ENCODE assay signal across 9 cellular contexts in the genomic region with DNA sequence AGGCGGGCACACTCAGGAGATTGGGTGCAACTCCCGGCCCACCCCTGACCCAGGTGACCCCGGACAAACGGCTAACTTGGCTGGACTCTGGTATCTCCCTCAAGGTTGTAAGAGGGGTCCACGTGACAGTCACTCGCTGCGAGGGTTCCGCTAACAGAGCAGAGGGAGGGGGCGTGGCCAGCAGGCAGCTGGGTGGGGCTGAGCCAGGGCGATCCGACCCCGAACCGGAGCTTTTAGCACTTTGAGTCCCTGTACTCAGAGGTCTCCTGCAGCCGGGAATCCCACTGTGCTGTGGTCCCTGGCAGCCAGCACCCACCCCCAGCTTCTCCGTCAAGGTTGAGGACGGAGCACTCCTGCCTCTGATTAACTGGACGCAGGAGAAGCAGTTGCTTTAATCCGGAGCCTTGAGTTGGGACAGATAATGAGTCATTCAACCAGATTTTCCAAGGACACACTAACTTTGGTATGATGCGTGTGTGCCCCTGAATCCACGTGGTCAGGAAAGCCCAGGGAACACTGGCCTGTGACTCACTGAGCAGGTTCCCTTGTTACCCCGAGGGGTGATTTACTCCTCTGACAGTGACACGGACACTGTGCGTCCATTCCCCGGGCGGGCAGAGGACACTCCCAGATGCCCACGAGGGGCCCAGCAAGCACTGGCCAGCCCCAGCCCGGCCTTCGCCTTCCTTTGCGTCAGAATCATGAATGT. TPM values are rescaled to one million over a fixed set of nuclear protein-coding genes. Genes with fewer than 3 reads are reported as not detected.
A peak's percentile ranks its signal among the peaks of the same experiment; 100 is the strongest.
DNase-seq lines count a peak whose midpoint lies in the region; ATAC-seq, FAIRE-seq and TF ChIP-seq lines count a peak whose summit lies in the region.
"Had no signal": no experiment of that assay in that cellular context is flagged by ENCODE, and none has a peak within 500 bp of the region (broad histone marks: within the 10 kb centered on the region; RNA-seq: fewer than 3 reads in every experiment).

No MANE protein-coding gene starts in this region.

- H4K20me1 ChIP-seq in HepG2 (ENCODE audit: insufficient read depth, low read length) = no peaks in the 10 kb centered on the region

- peak; percentile 24 to 54; a peak in 3 of 4 replicates for TF ChIP-seq POLR2A in HepG2 (IDR thresholded peaks at IDR 0.05; ENCODE audit: insufficient read depth in 1 of 2, low read depth in 2 of 2, low read length in 2 of 2)

- H3K9me3 ChIP-seq in HUES48 (ENCODE audit: control insufficient read depth, insufficient read depth, low read length) = peaks cover 6% of the 10 kb centered on the region; the same call in 1 of the 2 replicates
- no peaks in the 10 kb centered on the region for H3K9me3 ChIP-seq in HepG2 (ENCODE audit: low read length)
- no peaks in the 10 kb centered on the region for H3K9me3 ChIP-seq in CD4-positive, alpha-beta memory T cell (ENCODE audit: control insufficient read depth in 1 of 2, low read length in 2 of 2)

- peak in 1 of 2 experiments; percentile 19; a peak in 1 of 4 replicates for TF ChIP-seq EP300 in HepG2 (IDR thresholded peaks at IDR 0.05; ENCODE audit: low read depth in 2 of 2, low read length in 2 of 2)
- TF ChIP-seq EP300 in HepG2 (CRISPR knock-in tag; IDR thresholded peaks at IDR 0.05; ENCODE audit: borderline replicate concordance) = no peak; the same call in 1 of the 2 replicates

- H3K27me3 ChIP-seq in HUES48 (ENCODE audit: control insufficient read depth, insufficient read depth, low read length) (peaks cover 10% of the 10 kb centered on the region), brain microvascular endothelial cell (replicated peaks) (no peaks in the 10 kb centered on the region), HepG2 (ENCODE audit: control insufficient read depth in 1 of 2, insufficient read depth in 2 of 2, low read length in 2 of 2) (peaks cover 0 to 18% of the 10 kb centered on the region in 2 experiments; a peak in 4 of 5 replicates)
- H3K27me3 ChIP-seq in CD4-positive, alpha-beta memory T cell (ENCODE audit: insufficient read depth, low read length) = no peaks in the 10 kb centered on the region

- CTCF ChIA-PET in HepG2 (lab: Yijun Ruan, JAX; ENCODE audit: low intra/inter-chr PET ratio, low total read pairs) = no interaction called here
- CTCF ChIA-PET in CD4-positive, alpha-beta memory T cell (lab: Charles Lee; ENCODE audit: partially characterized antibody) = no interaction called here

- peaks cover 5 to 16% (median 6%) of the 10 kb centered on the region in 4 donors for H3K4me1 Mint-ChIP-seq in CD4-positive, alpha-beta memory T cell

- no peak overlapping the region for H3K27ac Mint-ChIP-seq in CD4-positive, alpha-beta memory T cell

- intact Hi-C loops in HepG2 (cut with micrococcal nuclease; ENCODE audit: unreplicated experiment) = no loop called here
- intact Hi-C loops in CD4-positive, alpha-beta memory T cell (cut with micrococcal nuclease) = no loop called here

- DNase-seq in Ammon's horn (ENCODE audit: low spot score) (peak; percentile 1), brain microvascular endothelial cell (peak; percentile 2), HepG2 (ENCODE audit: low spot score) (peak; percentile 54), NOMO-1 treated with dmso at 0.1 percent for 144 hours (lab: John Stamatoyannopoulos, UW; ENCODE audit: unreplicated experiment) (no peak)
- DNase-seq in CD4-positive, alpha-beta memory T cell = no peak

- BruUV-seq in HepG2 (replicated peaks; lab: Mats Ljungman, UMichigan) = no TSS peak

- peak overlapping the region; percentile 79 for H3K4me2 ChIP-seq in HepG2 (ENCODE audit: low read depth, low read length)

- no peak overlapping the region for H3K4me3 Mint-ChIP-seq in CD4-positive, alpha-beta memory T cell

- H2AFZ ChIP-seq in HepG2 (ENCODE audit: low read length) = no peak overlapping the region

- POLR2A ChIA-PET in HepG2 (lab: Yijun Ruan, JAX) = interaction anchor here (1.1 kb wide), 1 partner anchor 31 kb away, joined by 4 read pairs; the partner anchor contains the start of gene CFAP410
- POLR2A ChIA-PET in CD4-positive, alpha-beta memory T cell (lab: Charles Lee; ENCODE audit: partially characterized antibody) = no interaction called here

- no peaks in the 10 kb centered on the region for H3K79me2 ChIP-seq in HepG2 (ENCODE audit: insufficient read depth, low read length)

- H3K4me3 ChIP-seq in HUES48 (ENCODE audit: low read depth, low read length) (peak overlapping the region; percentile 22; the same call in 1 of the 2 replicates), brain microvascular endothelial cell (ENCODE audit: low read depth, low read length) (no peak overlapping the region), HepG2 (replicated peaks in 1 of 3; ENCODE audit: insufficient read depth in 1 of 3, low read depth in 2 of 3, low read length in 3 of 3) (peak overlapping the region; percentile 38 to 63 (median 42); a peak in 5 of 6 replicates)
- no peak overlapping the region for H3K4me3 ChIP-seq in CD4-positive, alpha-beta memory T cell (ENCODE audit: low read length in 2 of 2)
- H3K4me3 ChIP-seq: GM12878 had no signal

- FAIRE-seq in HepG2 (lab: Jason Lieb, UNC) = peak; percentile 37
- FAIRE-seq: GM12878 had no signal

- H3K36me3 ChIP-seq in HUES48 (ENCODE audit: control insufficient read depth, insufficient read depth, low read length) = no peaks in the 10 kb centered on the region
- no peaks in the 10 kb centered on the region for H3K36me3 ChIP-seq in brain microvascular endothelial cell (replicated peaks)
- H3K36me3 ChIP-seq in HepG2 (replicated peaks in 1 of 2; ENCODE audit: control insufficient read depth in 1 of 2, insufficient read depth in 2 of 2, low read length in 2 of 2) = no peaks in the 10 kb centered on the region
- no peaks in the 10 kb centered on the region for H3K36me3 ChIP-seq in CD4-positive, alpha-beta memory T cell (ENCODE audit: insufficient read depth, low read length)

- peaks cover 0 to 2% of the 10 kb centered on the region in 2 donors for H3K27me3 Mint-ChIP-seq in CD4-positive, alpha-beta memory T cell

- in situ Hi-C loops in brain microvascular endothelial cell (cut with HindIII; ENCODE audit: low pct_ligation_motif_present, low sequenced_read_pairs) = no loop called here
- in situ Hi-C loops in HepG2 (cut with HindIII; ENCODE audit: extremely low pct_ligation_motif_present, low pct_unique_long_range_greater_than_20kb) = no loop called here

- TF ChIP-seq RAD21 in HepG2 (CRISPR knock-in tag; IDR thresholded peaks at IDR 0.05) = no peak

- H3K27ac ChIP-seq in HUES48 (ENCODE audit: low read depth, low read length) (no peak overlapping the region), brain microvascular endothelial cell (no peak overlapping the region), HepG2 (ENCODE audit: extremely low read length, insufficient read depth, low read length) (peak overlapping the region; percentile 17)
- H3K27ac ChIP-seq in CD4-positive, alpha-beta memory T cell (ENCODE audit: low read depth, low read length) = no peak overlapping the region

- no peaks in the 10 kb centered on the region for H3K36me3 Mint-ChIP-seq in CD4-positive, alpha-beta memory T cell

- TF ChIP-seq CTCF in brain microvascular endothelial cell (IDR thresholded peaks at IDR 0.05; ENCODE audit: low read depth, low read length, missing control alignments) (no peak), HepG2 (CRISPR knock-in tag; IDR thresholded peaks at IDR 0.05) (0 out of 2 replicates have a peak, but pooled peaks have one; percentile 3)

- H3K4me1 ChIP-seq in HUES48 (ENCODE audit: control insufficient read depth, insufficient read depth, low read length) (peaks cover 3% of the 10 kb centered on the region; the same call in 1 of the 2 replicates), HepG2 (ENCODE audit: insufficient read depth, low read length) (peaks cover 18% of the 10 kb centered on the region)
- peaks cover 9% of the 10 kb centered on the region for H3K4me1 ChIP-seq in CD4-positive, alpha-beta memory T cell (ENCODE audit: insufficient read depth, low read length)

- WGBS in HepG2 (ENCODE audit: low lambda C conversion rate) = 16% methylated on average over 22 of the region's 29 CpGs

- peaks cover 0 to 1% (median 0%) of the 10 kb centered on the region in 8 donors for H3K9me3 Mint-ChIP-seq in CD4-positive, alpha-beta memory T cell

- no peak overlapping the region for H3K9ac ChIP-seq in HUES48 (ENCODE audit: low read depth, low read length)
- peak overlapping the region; percentile 44; the same call in 1 of the 2 replicates for H3K9ac ChIP-seq in HepG2 (ENCODE audit: insufficient read depth, low read depth, low read length)

- peak; percentile 83 for ATAC-seq in HepG2
- ATAC-seq in GM21367 (IDR thresholded peaks at IDR 0.05; ENCODE audit: unreplicated experiment) = no peak
- ATAC-seq in GM18907 (IDR thresholded peaks at IDR 0.05; ENCODE audit: unreplicated experiment) = no peak
- ATAC-seq: GM12878 had no signal

RNA-seq across cellular contexts. Expression of gene TRPM2, which starts 16.8 kb away (rescaled TPM):
- total RNA-seq in HepG2 (2016; rRNA removed; fragmentation: Illumina TruSeq; extraction: Trizol) = 0.07 TPM in 1 of 2 replicates, not detected in the other
- total RNA-seq in HepG2 (2016; cell fraction: cytosol; rRNA removed; fragmentation: Illumina TruSeq; extraction: Trizol; ENCODE audit: low read depth) = not detected in 2 replicates
- 0.09 TPM in 1 of 2 replicates, not detected in the other for total RNA-seq in HepG2 (2016; cell fraction: insoluble cytoplasmic fraction; rRNA removed; fragmentation: Illumina TruSeq; extraction: Trizol)
- 0.14 TPM in 1 of 2 replicates, not detected in the other for total RNA-seq in HepG2 (2016; cell fraction: membrane; rRNA removed; fragmentation: Illumina TruSeq; extraction: Trizol)
- not detected in 2 replicates for total RNA-seq in HepG2 (2016; cell fraction: nucleus; rRNA removed; fragmentation: Illumina TruSeq; extraction: Trizol)
- polyA plus RNA-seq in HepG2 (2011; rRNA removed) = 0.09 and 0.20 TPM in 2 replicates
- polyA plus RNA-seq in HepG2 (2011; cell fraction: cytosol; rRNA removed) = 0.05 and 0.06 TPM in 2 replicates
- polyA plus RNA-seq in HepG2 (2011; cell fraction: nucleus; rRNA removed) = 0.37 and 0.55 TPM in 2 replicates
- polyA plus RNA-seq in HepG2 (2012) = 0.27 and 0.31 TPM in 2 replicates
- polyA plus RNA-seq in HepG2 (2016; cell fraction: cytosol; fragmentation: Illumina TruSeq; extraction: Trizol; ENCODE audit: low read depth) = 0.08 TPM in 1 of 2 replicates, not detected in the other
- 0.14 TPM in 1 of 2 replicates, not detected in the other for polyA plus RNA-seq in HepG2 (2016; cell fraction: insoluble cytoplasmic fraction; fragmentation: Illumina TruSeq; extraction: Trizol; ENCODE audit: low read depth)
- 0.18 TPM in 1 of 2 replicates, not detected in the other for polyA plus RNA-seq in HepG2 (2016; cell fraction: membrane; fragmentation: Illumina TruSeq; extraction: Trizol; ENCODE audit: low read depth)
- polyA plus RNA-seq in HepG2 (2016; cell fraction: nucleus; fragmentation: Illumina TruSeq; extraction: Trizol; ENCODE audit: insufficient read depth, low read depth) = 0.11 and 0.37 TPM in 2 replicates
- 0.02 and 11.4 TPM in 2 replicates for polyA minus RNA-seq in HepG2 (2011; rRNA and poly(A)+ RNA removed; ENCODE audit: low replicate concordance)
- 0.70 TPM in 1 of 2 replicates, not detected in the other for polyA minus RNA-seq in HepG2 (2011; cell fraction: cytosol; rRNA and poly(A)+ RNA removed)
- 0.26 and 0.50 TPM in 2 replicates for polyA minus RNA-seq in HepG2 (2011; cell fraction: nucleus; rRNA and poly(A)+ RNA removed)
- total RNA-seq in CD4-positive, alpha-beta memory T cell = 1 to 10 TPM; 1.3 to 1.7 TPM
- polyA plus RNA-seq in CD4-positive, alpha-beta memory T cell = under 1 TPM in 1 of 2 donors, not detected in 1; 0.37 TPM

RNA-seq across cellular contexts. Expression of gene CFAP410, which starts 31.0 kb away (rescaled TPM):
- total RNA-seq in HepG2 (2016; rRNA removed; fragmentation: Illumina TruSeq; extraction: Trizol) = 13.1 and 20.1 TPM in 2 replicates
- total RNA-seq in HepG2 (2016; cell fraction: cytosol; rRNA removed; fragmentation: Illumina TruSeq; extraction: Trizol; ENCODE audit: low read depth) = 16.2 and 18.7 TPM in 2 replicates
- total RNA-seq in HepG2 (2016; cell fraction: insoluble cytoplasmic fraction; rRNA removed; fragmentation: Illumina TruSeq; extraction: Trizol) = 11.7 and 23.2 TPM in 2 replicates
- 22.7 and 31.0 TPM in 2 replicates for total RNA-seq in HepG2 (2016; cell fraction: membrane; rRNA removed; fragmentation: Illumina TruSeq; extraction: Trizol)
- 15.4 and 16.3 TPM in 2 replicates for total RNA-seq in HepG2 (2016; cell fraction: nucleus; rRNA removed; fragmentation: Illumina TruSeq; extraction: Trizol)
- 8.0 and 13.1 TPM in 2 replicates for polyA plus RNA-seq in HepG2 (2011; rRNA removed)
- 6.8 and 14.6 TPM in 2 replicates for polyA plus RNA-seq in HepG2 (2011; cell fraction: cytosol; rRNA removed)
- polyA plus RNA-seq in HepG2 (2011; cell fraction: nucleus; rRNA removed) = 84.7 and 108 TPM in 2 replicates
- polyA plus RNA-seq in HepG2 (2012) = 7.4 and 9.9 TPM in 2 replicates
- 17.7 and 23.4 TPM in 2 replicates for polyA plus RNA-seq in HepG2 (2016; cell fraction: cytosol; fragmentation: Illumina TruSeq; extraction: Trizol; ENCODE audit: low read depth)
- polyA plus RNA-seq in HepG2 (2016; cell fraction: insoluble cytoplasmic fraction; fragmentation: Illumina TruSeq; extraction: Trizol; ENCODE audit: low read depth) = 12.0 and 13.3 TPM in 2 replicates
- polyA plus RNA-seq in HepG2 (2016; cell fraction: membrane; fragmentation: Illumina TruSeq; extraction: Trizol; ENCODE audit: low read depth) = 19.5 and 21.9 TPM in 2 replicates
- 26.7 and 31.2 TPM in 2 replicates for polyA plus RNA-seq in HepG2 (2016; cell fraction: nucleus; fragmentation: Illumina TruSeq; extraction: Trizol; ENCODE audit: insufficient read depth, low read depth)
- 3.6 and 9.9 TPM in 2 replicates for polyA minus RNA-seq in HepG2 (2011; rRNA and poly(A)+ RNA removed; ENCODE audit: low replicate concordance)
- polyA minus RNA-seq in HepG2 (2011; cell fraction: cytosol; rRNA and poly(A)+ RNA removed) = 3.6 and 4.5 TPM in 2 replicates
- 13.3 and 17.1 TPM in 2 replicates for polyA minus RNA-seq in HepG2 (2011; cell fraction: nucleus; rRNA and poly(A)+ RNA removed)
- 10 to 100 TPM; 51.7 to 55.2 TPM for total RNA-seq in CD4-positive, alpha-beta memory T cell
- 10 to 100 TPM; 20.1 to 32.4 TPM for polyA plus RNA-seq in CD4-positive, alpha-beta memory T cell

Comparison
In these comparisons a context has a peak if more than half of its experiments do, and no peak if none do; other contexts are left out.
1. DNase-seq: peak in Ammon's horn (single experiment), brain microvascular endothelial cell (single experiment) and HepG2 (single experiment); none in CD4-positive, alpha-beta memory T cell (0 of 5) and NOMO-1 treated with dmso at 0.1 percent for 144 hours (single experiment).
2. H3K4me3 ChIP-seq: peak in HUES48 (single experiment) and HepG2 (3 of 3); none in brain microvascular endothelial cell (single experiment) and CD4-positive, alpha-beta memory T cell (0 of 2).